In genomic region chr7:50206521-50207250, GRCh38 we compare ENCODE assay signal across 8 cellular contexts.
DNase-seq lines count a peak whose midpoint lies in the region; ATAC-seq and TF ChIP-seq lines count a peak whose summit lies in the region.

No MANE protein-coding gene starts in this region.

- no peak for TF ChIP-seq CTCF in MCF 10A (IDR thresholded peaks at IDR 0.05; ENCODE audit: unreplicated experiment)

- H3K4me3 Mint-ChIP-seq in activated T-cell treated with anti-CD3 and anti-CD28 coated beads, Interleukin-2, amount 50 U/mL, for 72 hours: peak overlapping the region; percentile 72 to 84
- H3K4me3 Mint-ChIP-seq in naive thymus-derived CD4-positive, alpha-beta T cell: peak overlapping the region; percentile 54 to 87 (median 78)
- peak overlapping the region; percentile 72 for H3K4me3 Mint-ChIP-seq in stimulated activated naive CD8-positive, alpha-beta T cell treated with anti-CD3 and anti-CD28 coated beads, Interleukin-15, Interleukin-2, amounts not matched to agents 100 ng/mL and 50 ng/mL, for 24 hours
- H3K4me3 Mint-ChIP-seq in MCF 10A (ENCODE audit: unreplicated experiment): no peak overlapping the region

- DNase-seq in NOMO-1 (lab: John Stamatoyannopoulos, UW; ENCODE audit: unreplicated experiment in 2 of 2): peak; percentile 33 to 66
- DNase-seq in NOMO-1 treated with dmso at 0.1 percent for 144 hours (lab: John Stamatoyannopoulos, UW; ENCODE audit: unreplicated experiment): no peak
- DNase-seq in activated T-cell treated with anti-CD3 and anti-CD28 coated beads, Interleukin-2, amount 50 U/mL, for 72 hours: peak; percentile 70 to 78
- DNase-seq in naive thymus-derived CD4-positive, alpha-beta T cell: peak in 8 of 9 donors; percentile 53 to 85 (median 72)
- DNase-seq in NCI-H774 (lab: John Stamatoyannopoulos, UW): no peak
- DNase-seq in MCF 10A (ENCODE audit: unreplicated experiment): no peak
- no peak for DNase-seq in kidney tubule cell (ENCODE audit: low spot score)

- intact Hi-C loops in naive thymus-derived CD4-positive, alpha-beta T cell (cut with micrococcal nuclease): loop anchor here (1.0 to 5.0 kb wide), 8 partner anchors 22 to 244 kb away; partner anchors contain the start of genes FIGNL1 (in 1 of the 2) and ZPBP (in 1 of the 2)
- intact Hi-C loops in MCF 10A (cut with micrococcal nuclease): no loop called here

- H3K9me3 ChIP-seq in naive thymus-derived CD4-positive, alpha-beta T cell (ENCODE audit: control insufficient read depth in 2 of 3, low read length in 3 of 3): no peaks in the 10 kb centered on the region

- H3K27ac ChIP-seq in naive thymus-derived CD4-positive, alpha-beta T cell (ENCODE audit: low read depth, low read length): peak overlapping the region; percentile 66

- CTCF ChIA-PET in naive thymus-derived CD4-positive, alpha-beta T cell (lab: Charles Lee): interaction anchor here (0.7 to 10.2 kb wide), 23 partner anchors 12 to 215 kb away, joined by 3 to 181 read pairs (median 6); partner anchors contain the start of gene IKZF1
- CTCF ChIA-PET in MCF 10A (lab: Yijun Ruan, JAX): interaction anchor here (0.6 to 7.1 kb wide), 30 partner anchors 8 to 935 kb away, joined by 3 to 214 read pairs (median 6); partner anchors contain the start of gene ZPBP

- H3K4me1 Mint-ChIP-seq in activated T-cell treated with anti-CD3 and anti-CD28 coated beads, Interleukin-2, amount 50 U/mL, for 72 hours (ENCODE audit: low read depth): peaks cover 100% of the 10 kb centered on the region
- H3K4me1 Mint-ChIP-seq in naive thymus-derived CD4-positive, alpha-beta T cell: peaks cover 65 to 95% (median 82%) of the 10 kb centered on the region in 7 donors
- H3K4me1 Mint-ChIP-seq in stimulated activated naive CD8-positive, alpha-beta T cell treated with anti-CD3 and anti-CD28 coated beads, Interleukin-15, Interleukin-2, amounts not matched to agents 100 ng/mL and 50 ng/mL, for 24 hours (ENCODE audit: low read depth): peaks cover 98% of the 10 kb centered on the region
- H3K4me1 Mint-ChIP-seq in MCF 10A (ENCODE audit: insufficient read depth, unreplicated experiment): no peaks in the 10 kb centered on the region

- H3K4me3 ChIP-seq in naive thymus-derived CD4-positive, alpha-beta T cell (ENCODE audit: low read length): peak overlapping the region; percentile 32

- ATAC-seq in activated T-cell treated with anti-CD3 and anti-CD28 coated beads, Interleukin-2, amount 50 U/mL, for 72 hours (replicated peaks in 1 of 2): peak; percentile 58 to 66
- peak; percentile 67 for ATAC-seq in naive thymus-derived CD4-positive, alpha-beta T cell

- POLR2A ChIA-PET in naive thymus-derived CD4-positive, alpha-beta T cell (lab: Charles Lee): interaction anchor here (0.9 to 16.5 kb wide), 35 partner anchors 9 to 187 kb away, joined by 3 to 416 read pairs (median 6); partner anchors contain the start of gene IKZF1
- POLR2A ChIA-PET in MCF 10A (lab: Yijun Ruan, JAX): no interaction called here

- H3K9me3 Mint-ChIP-seq in activated T-cell treated with anti-CD3 and anti-CD28 coated beads, Interleukin-2, amount 50 U/mL, for 72 hours: no peaks in the 10 kb centered on the region
- peaks cover 0 to 5% (median 0%) of the 10 kb centered on the region in 11 donors for H3K9me3 Mint-ChIP-seq in naive thymus-derived CD4-positive, alpha-beta T cell
- H3K9me3 Mint-ChIP-seq in stimulated activated naive CD8-positive, alpha-beta T cell treated with anti-CD3 and anti-CD28 coated beads, Interleukin-15, Interleukin-2, amounts not matched to agents 100 ng/mL and 50 ng/mL, for 24 hours: no peaks in the 10 kb centered on the region
- no peaks in the 10 kb centered on the region for H3K9me3 Mint-ChIP-seq in MCF 10A (ENCODE audit: unreplicated experiment)

- no peaks in the 10 kb centered on the region for H3K36me3 Mint-ChIP-seq in activated T-cell treated with anti-CD3 and anti-CD28 coated beads, Interleukin-2, amount 50 U/mL, for 72 hours (ENCODE audit: insufficient read depth in 2 of 2)
- H3K36me3 Mint-ChIP-seq in naive thymus-derived CD4-positive, alpha-beta T cell: peaks cover 0 to 9% (median 0%) of the 10 kb centered on the region in 5 donors
- H3K36me3 Mint-ChIP-seq in stimulated activated naive CD8-positive, alpha-beta T cell treated with anti-CD3 and anti-CD28 coated beads, Interleukin-15, Interleukin-2, amounts not matched to agents 100 ng/mL and 50 ng/mL, for 24 hours (ENCODE audit: low read depth): no peaks in the 10 kb centered on the region
- H3K36me3 Mint-ChIP-seq in MCF 10A (ENCODE audit: insufficient read depth, unreplicated experiment): peaks cover 7% of the 10 kb centered on the region

- H3K27me3 Mint-ChIP-seq in activated T-cell treated with anti-CD3 and anti-CD28 coated beads, Interleukin-2, amount 50 U/mL, for 72 hours (ENCODE audit: low read depth): no peaks in the 10 kb centered on the region
- no peaks in the 10 kb centered on the region for H3K27me3 Mint-ChIP-seq in naive thymus-derived CD4-positive, alpha-beta T cell
- H3K27me3 Mint-ChIP-seq in stimulated activated naive CD8-positive, alpha-beta T cell treated with anti-CD3 and anti-CD28 coated beads, Interleukin-15, Interleukin-2, amounts not matched to agents 100 ng/mL and 50 ng/mL, for 24 hours: no peaks in the 10 kb centered on the region
- peaks cover 57% of the 10 kb centered on the region for H3K27me3 Mint-ChIP-seq in MCF 10A (ENCODE audit: insufficient read depth, unreplicated experiment)

- BruUV-seq in MCF 10A (replicated peaks; lab: Mats Ljungman, UMichigan): no TSS peak

- H3K4me1 ChIP-seq in naive thymus-derived CD4-positive, alpha-beta T cell (ENCODE audit: control insufficient read depth in 2 of 2, insufficient read depth in 2 of 2, low read length in 2 of 2): peaks cover 21 to 74% of the 10 kb centered on the region in 2 donors

- H3K27me3 ChIP-seq in naive thymus-derived CD4-positive, alpha-beta T cell (ENCODE audit: control insufficient read depth in 2 of 2, insufficient read depth in 2 of 2, low read length in 2 of 2): no peaks in the 10 kb centered on the region

- peak overlapping the region; percentile 89 for H3K27ac Mint-ChIP-seq in activated T-cell treated with anti-CD3 and anti-CD28 coated beads, Interleukin-2, amount 50 U/mL, for 72 hours
- peak overlapping the region; percentile 86 to 98 (median 96) for H3K27ac Mint-ChIP-seq in naive thymus-derived CD4-positive, alpha-beta T cell
- H3K27ac Mint-ChIP-seq in stimulated activated naive CD8-positive, alpha-beta T cell treated with anti-CD3 and anti-CD28 coated beads, Interleukin-15, Interleukin-2, amounts not matched to agents 100 ng/mL and 50 ng/mL, for 24 hours: peak overlapping the region; percentile 97
- H3K27ac Mint-ChIP-seq in MCF 10A (ENCODE audit: low read depth, unreplicated experiment): no peak overlapping the region

- H3K36me3 ChIP-seq in naive thymus-derived CD4-positive, alpha-beta T cell (ENCODE audit: control insufficient read depth in 2 of 3, insufficient read depth in 3 of 3, low read length in 3 of 3): no peaks in the 10 kb centered on the region

Comparison
In these comparisons a context has a peak if more than half of its experiments do, and no peak if none do; other contexts are left out.
1. DNase-seq: peak in NOMO-1 (2 of 2), activated T-cell treated with anti-CD3 and anti-CD28 coated beads, Interleukin-2, amount 50 U/mL, for 72 hours (2 of 2) and naive thymus-derived CD4-positive, alpha-beta T cell (8 of 9); none in NOMO-1 treated with dmso at 0.1 percent for 144 hours (single experiment), NCI-H774 (single experiment), MCF 10A (single experiment) and kidney tubule cell (single experiment).